Comparison of ENCODE assay signal across 1 cellular context in genomic region chr7:142563470-142563869, GRCh38.
A peak's percentile ranks its signal among the peaks of the same experiment; 100 is the strongest.
TF ChIP-seq lines count a peak whose summit lies in the region.

No MANE protein-coding gene starts in this region.

TF ChIP-seq in IMR-90, 13 proteins besides CTCF, POLR2A, EP300 and RAD21:
- no peak for TF ChIP-seq CHD1 (IDR thresholded peaks at IDR 0.05; ENCODE audit: low read depth, low read length)
- no peak for TF ChIP-seq BHLHE40 (IDR thresholded peaks at IDR 0.05; ENCODE audit: low read depth, low read length)
- no peak for TF ChIP-seq NFE2L2 (IDR thresholded peaks at IDR 0.05; ENCODE audit: low read depth, low read length)
- 0 out of 2 replicates have a peak, but pooled peaks have one; percentile 4 for TF ChIP-seq FOS (IDR thresholded peaks at IDR 0.05; ENCODE audit: low read depth, low read length)
- TF ChIP-seq CEBPB (IDR thresholded peaks at IDR 0.05; ENCODE audit: low read depth, low read length) = no peak
- no peak for TF ChIP-seq MXI1 (IDR thresholded peaks at IDR 0.05; ENCODE audit: borderline replicate concordance, low read depth, low read length)
